Comparison of ENCODE assay signal across 26 cellular contexts in genomic region chr4:74950200-74950599, GRCh38. TPM values are rescaled to one million over a fixed set of nuclear protein-coding genes. Genes with fewer than 3 reads are reported as not detected.
"Had no signal": no experiment of that assay in that cellular context is flagged by ENCODE, and none has a peak within 500 bp of the region (broad histone marks: within the 10 kb centered on the region; RNA-seq: fewer than 3 reads in every experiment).

No MANE protein-coding gene starts in this region.

- H3K4me1 Mint-ChIP-seq: activated CD4-positive, alpha-beta T cell treated with anti-CD3 and anti-CD28 coated beads, Interleukin-2, amount 10 ng/mL, durations not matched to agents 7 days and 5 days; activated T-helper 17 cell treated with anti-CD3 and anti-CD28 coated beads, Interleukin-2, amount 50 U/mL, for 72 hours; brain; T-helper 17 cell had no signal

- H3K9me3 ChIP-seq: Peyer's patch had no signal

- H3K36me3 Mint-ChIP-seq: activated CD4-positive, alpha-beta memory T cell treated with anti-CD3 and anti-CD28 coated beads for 36 hours; activated naive CD8-positive, alpha-beta T cell had no signal

- H3K4me3 ChIP-seq: cardiac muscle cell, Peyer's patch had no signal

- H3K4me1 ChIP-seq: Peyer's patch had no signal

- H3K36me3 ChIP-seq: cardiac muscle cell, Peyer's patch had no signal

- DNase-seq: activated B cell treated with CpG ODN at 0.5 μM for 24 hours; activated CD4-positive, alpha-beta memory T cell treated with anti-CD3 and anti-CD28 coated beads for 36 hours; activated CD4-positive, alpha-beta T cell treated with anti-CD3 and anti-CD28 coated beads for 1 hour; activated CD4-positive, alpha-beta T cell treated with anti-CD3 and anti-CD28 coated beads, Interleukin-2, amount 10 ng/mL, durations not matched to agents 7 days and 5 days; activated gamma-delta T cell; activated naive CD4-positive, alpha-beta T cell treated with anti-CD3 and anti-CD28 coated beads for 36 hours; activated T-cell treated with anti-CD3 and anti-CD28 coated beads for 4 hours; activated T-cell treated with anti-CD3 and anti-CD28 coated beads, Interleukin-2, amount 50 U/mL, for 48 hours; amygdala; KBM-7; NCI-H1048; NCI-H146; NCI-H187 treated with DMSO at 0.1 percent for 48 hours; NCI-H2081 treated with DMSO at 0.1 percent for 48 hours; NCI-H446; NCI-H524; NCI-H748 treated with DMSO at 0.1 percent for 48 hours; OCI-M1; Peyer's patch; SIG-M5; T-helper 17 cell; T-helper 9 cell had no signal

- H3K27ac Mint-ChIP-seq: activated B cell treated with CpG ODN at 0.5 μM for 24 hours; activated CD4-positive, alpha-beta memory T cell treated with anti-CD3 and anti-CD28 coated beads for 36 hours; activated CD4-positive, alpha-beta T cell treated with anti-CD3 and anti-CD28 coated beads, Interleukin-2, amount 10 ng/mL, durations not matched to agents 7 days and 5 days; activated naive CD4-positive, alpha-beta T cell treated with anti-CD3 and anti-CD28 coated beads for 36 hours; activated naive CD8-positive, alpha-beta T cell; activated T-helper 17 cell treated with anti-CD3 and anti-CD28 coated beads, Interleukin-2, amount 50 U/mL, for 72 hours; brain; T-helper 17 cell had no signal

- ATAC-seq: activated T-helper 17 cell treated with anti-CD3 and anti-CD28 coated beads, Interleukin-2, amount 50 U/mL, for 72 hours; T-helper 17 cell had no signal

- H3K27ac ChIP-seq: cardiac muscle cell, Peyer's patch had no signal

- H3K4me3 Mint-ChIP-seq: activated B cell treated with CpG ODN at 0.5 μM for 24 hours; activated CD4-positive, alpha-beta memory T cell treated with anti-CD3 and anti-CD28 coated beads for 36 hours; activated CD4-positive, alpha-beta T cell treated with anti-CD3 and anti-CD28 coated beads, Interleukin-2, amount 10 ng/mL, durations not matched to agents 7 days and 5 days; activated naive CD4-positive, alpha-beta T cell treated with anti-CD3 and anti-CD28 coated beads for 36 hours; activated naive CD8-positive, alpha-beta T cell; activated T-helper 17 cell treated with anti-CD3 and anti-CD28 coated beads, Interleukin-2, amount 50 U/mL, for 72 hours; brain; T-helper 17 cell had no signal

- H3K27me3 ChIP-seq: cardiac muscle cell, Peyer's patch had no signal

- H3K27me3 Mint-ChIP-seq: activated B cell treated with CpG ODN at 0.5 μM for 24 hours; activated CD4-positive, alpha-beta T cell treated with anti-CD3 and anti-CD28 coated beads, Interleukin-2, amount 10 ng/mL, durations not matched to agents 7 days and 5 days; activated naive CD8-positive, alpha-beta T cell; brain; T-helper 17 cell had no signal

- H3K9me3 Mint-ChIP-seq: activated B cell treated with CpG ODN at 0.5 μM for 24 hours; activated CD4-positive, alpha-beta T cell treated with anti-CD3 and anti-CD28 coated beads, Interleukin-2, amount 10 ng/mL, durations not matched to agents 7 days and 5 days; activated naive CD4-positive, alpha-beta T cell treated with anti-CD3 and anti-CD28 coated beads for 36 hours; activated T-helper 17 cell treated with anti-CD3 and anti-CD28 coated beads, Interleukin-2, amount 50 U/mL, for 72 hours had no signal

RNA-seq across cellular contexts. Expression of gene PARM1, which starts 17.3 kb away (rescaled TPM):
- total RNA-seq: activated CD4-positive, alpha-beta memory T cell treated with anti-CD3 and anti-CD28 coated beads for 36 hours; activated CD4-positive, alpha-beta T cell treated with anti-CD3 and anti-CD28 coated beads, Interleukin-2, amount 10 ng/mL, durations not matched to agents 7 days and 5 days had no signal
